In genomic region chr2:25314514-25315315, GRCh38 we compare ENCODE assay signal across 8 cellular contexts. TPM values are rescaled to one million over a fixed set of nuclear protein-coding genes. Genes with fewer than 3 reads are reported as not detected.
DNase-seq lines count a peak whose midpoint lies in the region; ATAC-seq and TF ChIP-seq lines count a peak whose summit lies in the region.

No MANE protein-coding gene starts in this region.

- H3K27me3 ChIP-seq in CD4-positive, alpha-beta T cell (ENCODE audit: control insufficient read depth, insufficient read depth, low read length): no peaks in the 10 kb centered on the region
- H3K27me3 ChIP-seq in MG63: no peaks in the 10 kb centered on the region
- H3K27me3 ChIP-seq in dorsolateral prefrontal cortex: no peaks in the 10 kb centered on the region

- no peaks in the 10 kb centered on the region for H3K9me3 ChIP-seq in CD4-positive, alpha-beta T cell (ENCODE audit: control insufficient read depth, low read length)
- no peaks in the 10 kb centered on the region for H3K9me3 ChIP-seq in MG63

- peaks cover 26% of the 10 kb centered on the region for H3K36me3 Mint-ChIP-seq in CD4-positive, alpha-beta T cell (ENCODE audit: low read depth)
- H3K36me3 Mint-ChIP-seq in natural killer cell (no peaks in the 10 kb centered on the region), chondrocyte (ENCODE audit: low read depth) (peaks cover 2% of the 10 kb centered on the region)

- H3K27ac ChIP-seq in CD4-positive, alpha-beta T cell (ENCODE audit: low read depth, low read length): peak overlapping the region; percentile 77
- H3K27ac ChIP-seq in dorsolateral prefrontal cortex: peak overlapping the region in 58 of 59 donors; percentile 34 to 90 (median 78)

- H3K9me3 Mint-ChIP-seq in CD4-positive, alpha-beta T cell: no peaks in the 10 kb centered on the region
- H3K9me3 Mint-ChIP-seq in natural killer cell: no peaks in the 10 kb centered on the region
- no peaks in the 10 kb centered on the region for H3K9me3 Mint-ChIP-seq in chondrocyte (ENCODE audit: low read depth)

- peak; percentile 35 to 72 (median 58) for DNase-seq in CD4-positive, alpha-beta T cell
- DNase-seq in MG63 (peak; percentile 39), dorsolateral prefrontal cortex (peak in 8 of 10 donors; percentile 41 to 74 (median 68)), natural killer cell (peak; percentile 39), chondrocyte (ENCODE audit: low spot score) (no peak)
- DNase-seq in activated CD4-positive, alpha-beta T cell treated with anti-CD3 and anti-CD28 coated beads for 24 hours (ENCODE audit: low read depth in 2 of 2): peak; percentile 84 to 94
- DNase-seq in stimulated activated naive CD4-positive, alpha-beta T cell treated with Interleukin-2 at 50 U/mL for 16 hours (lab: John Stamatoyannopoulos, UW): peak; percentile 91

- CTCF ChIA-PET in CD4-positive, alpha-beta T cell (lab: Charles Lee): interaction anchor here (0.8 to 3.0 kb wide), 7 partner anchors 10 to 385 kb away, joined by 3 to 11 read pairs (median 4); no protein-coding TSS in a partner anchor

- H3K4me1 Mint-ChIP-seq in CD4-positive, alpha-beta T cell (ENCODE audit: low read depth): peaks cover 69% of the 10 kb centered on the region
- H3K4me1 Mint-ChIP-seq in natural killer cell (peaks cover 6 to 27% of the 10 kb centered on the region in 2 donors), chondrocyte (ENCODE audit: low read depth) (peaks cover 8% of the 10 kb centered on the region)

- peak overlapping the region; percentile 70 for H3K4me3 Mint-ChIP-seq in CD4-positive, alpha-beta T cell
- H3K4me3 Mint-ChIP-seq in natural killer cell (no peak overlapping the region), chondrocyte (ENCODE audit: unreplicated experiment) (no peak overlapping the region)

- TF ChIP-seq CTCF in CD4-positive, alpha-beta T cell (IDR thresholded peaks at IDR 0.05): no peak
- TF ChIP-seq CTCF in dorsolateral prefrontal cortex (IDR thresholded peaks at IDR 0.05 in 54 of 56, conservative IDR thresholded peaks at IDR 0.05 in 2 of 56; ENCODE audit: low read depth in 1 of 56, partially characterized antibody in 56 of 56) (no peak), natural killer cell (IDR thresholded peaks at IDR 0.05) (no peak), chondrocyte (IDR thresholded peaks at IDR 0.05) (no peak)

- H3K27me3 Mint-ChIP-seq in CD4-positive, alpha-beta T cell: no peaks in the 10 kb centered on the region
- H3K27me3 Mint-ChIP-seq in natural killer cell (ENCODE audit: low read depth in 2 of 2) (no peaks in the 10 kb centered on the region), chondrocyte (ENCODE audit: low read depth) (no peaks in the 10 kb centered on the region)

- intact Hi-C loops in CD4-positive, alpha-beta T cell (cut with DNase I, micrococcal nuclease): loop anchor here (2.0 to 10.0 kb wide), 4 partner anchors 24 to 63 kb away; no protein-coding TSS in a partner anchor
- intact Hi-C loops in dorsolateral prefrontal cortex (cut with DNase I): loop anchor here in 1 of 2 donors (2.0 kb wide), 1 partner anchor 28 kb away; no protein-coding TSS in a partner anchor
- intact Hi-C loops in natural killer cell (cut with micrococcal nuclease): no loop called here

- peak; percentile 87 for ATAC-seq in CD4-positive, alpha-beta T cell (ENCODE audit: poor library complexity)
- peak; percentile 67 for ATAC-seq in GM19467 (IDR thresholded peaks at IDR 0.05; ENCODE audit: unreplicated experiment)
- ATAC-seq in natural killer cell: peak; percentile 82 to 96 (median 92)

- no peak overlapping the region for H3K4me3 ChIP-seq in MG63
- H3K4me3 ChIP-seq in dorsolateral prefrontal cortex: peak overlapping the region in 11 of 59 donors; percentile 6 to 35 (median 17)

- POLR2A ChIA-PET in CD4-positive, alpha-beta T cell (lab: Charles Lee): interaction anchor here (0.7 to 3.9 kb wide), 14 partner anchors 9 to 63 kb away, joined by 3 to 37 read pairs (median 8); no protein-coding TSS in a partner anchor

- no peaks in the 10 kb centered on the region for H3K36me3 ChIP-seq in MG63

- peak overlapping the region; percentile 90 for H3K27ac Mint-ChIP-seq in CD4-positive, alpha-beta T cell
- H3K27ac Mint-ChIP-seq in natural killer cell (peak overlapping the region; percentile 60 to 80), chondrocyte (ENCODE audit: unreplicated experiment) (no peak overlapping the region)

RNA-seq across cellular contexts. Expression of gene DNMT3A, which starts 27.0 kb away (rescaled TPM):
- total RNA-seq in CD4-positive, alpha-beta T cell: 10 to 100 TPM; 57.1 to 62.1 TPM
- total RNA-seq in MG63 (2014; rRNA removed; shearing (Covaris generic); ENCODE audit: low replicate concordance): 6.0 and 9.2 TPM in 2 replicates
- total RNA-seq in dorsolateral prefrontal cortex: 10 to 100 TPM; 37.2 to 80.0 (median 54.1) TPM
- total RNA-seq in natural killer cell: 10 to 100 TPM; 36.3 to 60.7 (median 45.2) TPM
- 43.9 to 56.7 TPM (median 45.4 TPM) in 3 replicates for total RNA-seq in chondrocyte
